ENCODE assay signal across 10 cellular contexts in the genomic region with DNA sequence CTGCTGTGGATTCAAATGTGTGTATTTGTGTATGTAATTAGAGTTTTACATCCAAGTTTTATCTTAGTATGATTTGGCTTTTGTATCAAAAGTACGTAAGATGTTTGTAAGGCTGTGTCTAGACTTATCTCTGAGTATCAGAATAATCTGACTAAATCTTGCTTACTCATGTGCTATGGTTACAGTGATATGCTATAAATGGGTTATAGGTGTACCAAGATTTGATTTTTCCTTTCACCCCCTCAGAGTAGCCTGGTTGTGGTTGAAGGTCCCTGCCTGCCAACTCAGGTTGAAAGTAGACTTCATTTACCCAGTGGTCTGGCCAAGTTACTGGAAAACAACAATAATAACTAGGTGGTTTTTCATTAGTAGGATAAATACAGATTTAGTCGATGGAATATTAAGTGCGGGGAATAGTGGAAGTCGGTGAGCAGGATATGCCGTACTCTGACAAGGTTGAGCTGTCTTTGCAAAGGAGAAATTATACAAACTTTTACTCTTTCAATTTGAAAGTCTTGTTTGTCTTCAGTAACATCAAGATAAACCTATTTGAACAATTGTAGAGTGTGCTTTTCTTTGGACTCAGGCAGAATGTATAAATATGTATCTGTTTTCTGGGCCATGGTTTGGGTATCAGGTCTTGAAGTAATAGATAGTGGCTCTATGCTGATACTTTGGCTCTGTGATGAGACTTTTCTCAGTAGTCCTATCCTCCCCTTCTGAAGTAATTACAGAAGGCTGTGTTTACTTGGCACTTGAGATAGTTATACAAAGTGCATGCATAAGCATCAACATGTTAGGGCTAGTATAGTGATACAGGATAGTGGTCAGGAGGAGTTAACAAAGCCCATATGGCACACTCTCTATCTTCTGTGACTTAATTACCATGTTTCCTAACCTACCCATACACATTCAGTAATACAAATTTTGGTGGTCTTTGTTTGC. TPM values are rescaled to one million over a fixed set of nuclear protein-coding genes. Genes with fewer than 3 reads are reported as not detected.
DNase-seq lines count a peak whose midpoint lies in the region; ATAC-seq lines count a peak whose summit lies in the region.
"Had no signal": no experiment of that assay in that cellular context is flagged by ENCODE, and none has a peak within 500 bp of the region (broad histone marks: within the 10 kb centered on the region; RNA-seq: fewer than 3 reads in every experiment).

No MANE protein-coding gene starts in this region.

- H3K27ac Mint-ChIP-seq in activated T-cell treated with anti-CD3 and anti-CD28 coated beads, Interleukin-2, amount 50 U/mL, for 72 hours, result no peak overlapping the region
- H3K27ac Mint-ChIP-seq: naive thymus-derived CD4-positive, alpha-beta T cell had no signal

- no peak for DNase-seq in activated T-cell treated with anti-CD3 and anti-CD28 coated beads, Interleukin-2, amount 50 U/mL, for 72 hours
- DNase-seq in activated T-cell treated with anti-CD3 and anti-CD28 coated beads for 4 hours (no peak), NCI-H510A treated with DMSO at 0.1 percent for 48 hours (lab: John Stamatoyannopoulos, UW) (peak; percentile 88), GDM1 (lab: John Stamatoyannopoulos, UW) (no peak), NCI-H1092 (lab: John Stamatoyannopoulos, UW) (no peak)
- no peak for DNase-seq in stimulated activated naive CD8-positive, alpha-beta T cell treated with anti-CD3 and anti-CD28 coated beads, Interleukin-15, Interleukin-2, amounts not matched to agents 100 U/mL and 50 U/mL, for 24 hours
- DNase-seq in activated effector memory CD4-positive, alpha-beta T cell treated with anti-CD3 and anti-CD28 coated beads, Interleukin-2, amount 50 U/mL, for 16 hours, result no peak
- DNase-seq: naive thymus-derived CD4-positive, alpha-beta T cell; NCI-H82 had no signal

- no peak overlapping the region for H3K4me3 Mint-ChIP-seq in activated T-cell treated with anti-CD3 and anti-CD28 coated beads, Interleukin-2, amount 50 U/mL, for 72 hours
- H3K4me3 Mint-ChIP-seq: naive thymus-derived CD4-positive, alpha-beta T cell had no signal

- peaks cover 19% of the 10 kb centered on the region for H3K4me1 Mint-ChIP-seq in activated T-cell treated with anti-CD3 and anti-CD28 coated beads, Interleukin-2, amount 50 U/mL, for 72 hours (ENCODE audit: low read depth)

- ATAC-seq in activated T-cell treated with anti-CD3 and anti-CD28 coated beads, Interleukin-2, amount 50 U/mL, for 72 hours (replicated peaks in 1 of 2), result peak; percentile 39 to 58
- ATAC-seq in HG02885 (IDR thresholded peaks at IDR 0.05; ENCODE audit: poor library complexity, unreplicated experiment), result peak; percentile 79
- ATAC-seq in stimulated activated naive CD8-positive, alpha-beta T cell treated with anti-CD3 and anti-CD28 coated beads, Interleukin-15, Interleukin-2, amounts not matched to agents 100 U/mL and 50 U/mL, for 24 hours, result peak; percentile 72
- ATAC-seq: naive thymus-derived CD4-positive, alpha-beta T cell had no signal

- no peaks in the 10 kb centered on the region for H3K27me3 Mint-ChIP-seq in activated T-cell treated with anti-CD3 and anti-CD28 coated beads, Interleukin-2, amount 50 U/mL, for 72 hours (ENCODE audit: low read depth)
- H3K27me3 Mint-ChIP-seq: naive thymus-derived CD4-positive, alpha-beta T cell had no signal

- peaks cover 0 to 2% of the 10 kb centered on the region in 2 donors for H3K9me3 Mint-ChIP-seq in activated T-cell treated with anti-CD3 and anti-CD28 coated beads, Interleukin-2, amount 50 U/mL, for 72 hours

- peaks cover 4 to 5% of the 10 kb centered on the region in 2 donors for H3K36me3 Mint-ChIP-seq in activated T-cell treated with anti-CD3 and anti-CD28 coated beads, Interleukin-2, amount 50 U/mL, for 72 hours (ENCODE audit: insufficient read depth in 2 of 2)

RNA-seq across cellular contexts. Expression of gene BMP2K, which starts 23.7 kb away (rescaled TPM):
- 10 to 100 TPM; 12.4 to 12.8 TPM for total RNA-seq in activated T-cell treated with anti-CD3 and anti-CD28 coated beads, Interleukin-2, amount 50 U/mL, for 72 hours
